8 cellular contexts compared by ENCODE assay signal in genomic region chr1:43853161-43853921, GRCh38.
DNase-seq lines count a peak whose midpoint lies in the region; ATAC-seq lines count a peak whose summit lies in the region.

No MANE protein-coding gene starts in this region.

- DNase-seq in AG08395 (ENCODE audit: low spot score) (peak; percentile 84), NCI-H2081 treated with DMSO at 0.1 percent for 48 hours (lab: John Stamatoyannopoulos, UW) (peak; percentile 87), lung microvascular endothelial cell (ENCODE audit: low read depth in 2 of 2) (peak; percentile 72 to 91), D341Med (ENCODE audit: low spot score) (no peak)
- DNase-seq in activated CD8-positive, alpha-beta memory T cell treated with anti-CD3 and anti-CD28 coated beads, Interleukin-2, amount 50 U/mL, for 1 hour (ENCODE audit: extremely low read depth): peak; percentile 4

- ATAC-seq in GM19324 (IDR thresholded peaks at IDR 0.05; ENCODE audit: low FRiP score, unreplicated experiment) (peak; percentile 68), HG03521 (IDR thresholded peaks at IDR 0.05; ENCODE audit: unreplicated experiment) (no peak), HG03439 (IDR thresholded peaks at IDR 0.05; ENCODE audit: unreplicated experiment) (no peak)
